Comparison of ENCODE assay signal across 8 cellular contexts in the genomic region with DNA sequence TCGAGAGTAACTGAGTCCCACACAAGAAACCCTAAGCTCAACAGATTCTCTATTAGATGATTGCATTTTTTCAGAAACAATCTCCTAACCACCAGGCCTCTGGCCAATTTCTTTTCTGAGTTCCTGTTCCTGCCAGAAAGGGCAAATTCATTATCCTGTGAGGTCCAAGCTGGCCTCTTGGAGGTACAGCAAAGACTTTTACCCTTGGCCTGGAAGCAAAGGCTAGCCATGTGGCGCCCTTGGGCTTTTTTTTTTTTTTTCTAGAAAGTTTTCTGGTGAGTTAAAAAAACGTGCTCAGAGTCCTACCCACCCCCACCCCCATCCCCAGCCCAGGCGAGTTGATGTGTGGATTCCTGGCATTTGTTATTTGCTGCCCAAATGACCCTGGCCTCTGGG. TPM values are rescaled to one million over a fixed set of nuclear protein-coding genes. Genes with fewer than 3 reads are reported as not detected.
A peak's percentile ranks its signal among the peaks of the same experiment; 100 is the strongest.
DNase-seq lines count a peak whose midpoint lies in the region; ATAC-seq and TF ChIP-seq lines count a peak whose summit lies in the region.

No MANE protein-coding gene starts in this region.

- no peaks in the 10 kb centered on the region for H3K79me2 ChIP-seq in PC-3 (ENCODE audit: low read length)

- H3K27me3 ChIP-seq in Caco-2 (replicated peaks; ENCODE audit: control insufficient read depth, insufficient read depth, low read length) (no peaks in the 10 kb centered on the region), HAP-1 (ENCODE audit: low read depth) (no peaks in the 10 kb centered on the region), PC-3 (ENCODE audit: low read length) (no peaks in the 10 kb centered on the region), stomach smooth muscle (ENCODE audit: control insufficient read depth in 1 of 2, insufficient read depth in 2 of 2, low read length in 2 of 2) (no peaks in the 10 kb centered on the region)

- H3K9me2 ChIP-seq in PC-3 (replicated peaks; ENCODE audit: low read length) = no peaks in the 10 kb centered on the region

- peak; percentile 52 for ATAC-seq in PC-3

- H3F3A ChIP-seq in PC-3 (ENCODE audit: low read length, unreplicated experiment) = no peaks in the 10 kb centered on the region

- TF ChIP-seq CTCF in Caco-2 (IDR thresholded peaks at IDR 0.05; ENCODE audit: insufficient read depth in 1 of 2, low read depth in 1 of 2, low read length in 1 of 2, severe bottlenecking in 1 of 2, unreplicated experiment in 1 of 2) (no peak), PC-3 (conservative IDR thresholded peaks at IDR 0.05; ENCODE audit: low read depth, low read length) (no peak)

- H3K4me3 ChIP-seq in Caco-2 (ENCODE audit: low read depth, low read length) (peak overlapping the region; percentile 10; the same call in 1 of the 2 replicates), HAP-1 (no peak overlapping the region), PC-3 (ENCODE audit: low read length) (no peak overlapping the region), stomach smooth muscle (ENCODE audit: low read length in 2 of 2) (peak overlapping the region in 1 of 2 donors; percentile 64)

- no peaks in the 10 kb centered on the region for H3K36me3 ChIP-seq in Caco-2 (ENCODE audit: control insufficient read depth, insufficient read depth, low read length)
- no peaks in the 10 kb centered on the region for H3K36me3 ChIP-seq in HAP-1 (replicated peaks)
- H3K36me3 ChIP-seq in PC-3 (ENCODE audit: low read depth, low read length) = no peaks in the 10 kb centered on the region
- H3K36me3 ChIP-seq in stomach smooth muscle (ENCODE audit: control insufficient read depth in 2 of 2, insufficient read depth in 2 of 2, low read length in 2 of 2) = no peaks in the 10 kb centered on the region

- peaks cover 15% of the 10 kb centered on the region for H3K36me3 Mint-ChIP-seq in Caco-2 (ENCODE audit: insufficient read depth, unreplicated experiment)

- H3K27ac ChIP-seq in PC-3 (ENCODE audit: low read length) (peak overlapping the region; percentile 99), stomach smooth muscle (ENCODE audit: low read length) (peak overlapping the region; percentile 95)

- peak overlapping the region; percentile 100 for H3K27ac Mint-ChIP-seq in Caco-2 (ENCODE audit: unreplicated experiment)

- CTCF ChIA-PET in Caco-2 (lab: Charles Lee) = interaction anchor here (0.6 to 2.1 kb wide), 8 partner anchors 8 to 74 kb away, joined by 3 to 9 read pairs (median 4); partner anchors contain the start of gene EEF1A1
- CTCF ChIA-PET in PC-3 (lab: Charles Lee) = interaction anchor here (0.6 to 1.0 kb wide), 4 partner anchors 21 to 212 kb away, joined by 3 to 4 read pairs (median 3); no protein-coding TSS in a partner anchor

- in situ Hi-C loops in HAP-1 (cut with MboI; ENCODE audit: low sequenced_read_pairs) = loop anchor here (10.0 kb wide), 1 partner anchor 55 kb away; the partner anchor contains the start of gene EEF1A1

- H3K4me3 Mint-ChIP-seq in Caco-2 (ENCODE audit: unreplicated experiment) = peak overlapping the region; percentile 94

- H3K9me3 ChIP-seq in Caco-2 (peaks cover 3% of the 10 kb centered on the region; the same call in 1 of the 2 replicates), HAP-1 (peaks cover 7% of the 10 kb centered on the region), PC-3 (ENCODE audit: low read length) (no peaks in the 10 kb centered on the region), stomach smooth muscle (ENCODE audit: control insufficient read depth in 2 of 2, low read length in 2 of 2) (no peaks in the 10 kb centered on the region)

- H3K9me3 Mint-ChIP-seq in Caco-2 (ENCODE audit: unreplicated experiment) = peaks cover 7% of the 10 kb centered on the region

- peak overlapping the region; percentile 70 for H3K4me2 ChIP-seq in PC-3 (ENCODE audit: low read length)

- H3K4me1 ChIP-seq in Caco-2 (peaks cover 27% of the 10 kb centered on the region), HAP-1 (peaks cover 62% of the 10 kb centered on the region), PC-3 (ENCODE audit: insufficient read depth, low read length) (peaks cover 29% of the 10 kb centered on the region), stomach smooth muscle (ENCODE audit: control insufficient read depth, insufficient read depth, low read length) (peaks cover 16% of the 10 kb centered on the region)

- BruUV-seq in Caco-2 (replicated peaks; lab: Mats Ljungman, UMichigan) (no TSS peak), PC-3 (replicated peaks; lab: Mats Ljungman, UMichigan) (no TSS peak)

- POLR2A ChIA-PET in Caco-2 (lab: Charles Lee) = interaction anchor here (1.0 to 3.3 kb wide), 5 partner anchors 13 to 67 kb away, joined by 9 to 38 read pairs (median 15); partner anchors contain the start of gene EEF1A1
- POLR2A ChIA-PET in PC-3 (lab: Charles Lee; ENCODE audit: unreplicated experiment) = interaction anchor here (0.6 to 2.1 kb wide), 8 partner anchors 18 to 94 kb away, joined by 3 to 51 read pairs (median 5); partner anchors contain the start of gene EEF1A1

- H2AFZ ChIP-seq in PC-3 (ENCODE audit: low read length) = no peak overlapping the region

- no peaks in the 10 kb centered on the region for H4K20me1 ChIP-seq in PC-3 (ENCODE audit: low read length)

- peak overlapping the region; percentile 83 for H3K9ac ChIP-seq in PC-3 (ENCODE audit: low read length)
- H3K9ac ChIP-seq in stomach smooth muscle (ENCODE audit: low read length in 2 of 2) = peak overlapping the region; percentile 59 to 81

- no peaks in the 10 kb centered on the region for H3K27me3 Mint-ChIP-seq in Caco-2 (ENCODE audit: insufficient read depth, unreplicated experiment)

- intact Hi-C loops in Caco-2 (cut with micrococcal nuclease; ENCODE audit: unreplicated experiment) (loop anchor here (1.0 to 2.0 kb wide), 5 partner anchors 13 to 75 kb away; partner anchors contain the start of gene EEF1A1), PC-3 (cut with micrococcal nuclease) (loop anchor here (1.0 to 2.0 kb wide), 3 partner anchors 31 to 73 kb away; partner anchors contain the start of genes EEF1A1 and SLC17A5), posterior cingulate gyrus (cut with DNase I) (loop anchor here (1.0 kb wide), 1 partner anchor 59 kb away; the partner anchor contains the start of gene EEF1A1)

- H3K4me1 Mint-ChIP-seq in Caco-2 (ENCODE audit: low read depth, unreplicated experiment) = peaks cover 16% of the 10 kb centered on the region

- DNase-seq in Caco-2 = peak; percentile 65 to 77
- DNase-seq in HAP-1 (ENCODE audit: low spot score in 2 of 2) = peak; percentile 55 to 61
- DNase-seq in PC-3 = peak; percentile 78
- peak; percentile 70 for DNase-seq in cerebellar cortex (ENCODE audit: low spot score)
- DNase-seq in left kidney (ENCODE audit: low read depth, low spot score) = peak; percentile 61
- DNase-seq in DMS79 (lab: John Stamatoyannopoulos, UW) = no peak
- DNase-seq in posterior cingulate gyrus = no peak

RNA-seq across cellular contexts. Expression of gene EEF1A1, which starts 59.0 kb away (rescaled TPM):
- total RNA-seq in Caco-2 (2022) (9,246 and 9,491 TPM in 2 replicates), PC-3 (2014; rRNA removed) (5,206 and 6,057 TPM in 2 replicates)

Comparison
In these comparisons a context has a peak if more than half of its experiments do, and no peak if none do; other contexts are left out.
1. DNase-seq: peak in Caco-2 (2 of 2), HAP-1 (2 of 2), PC-3 (single experiment), cerebellar cortex (single experiment) and left kidney (single experiment); none in DMS79 (single experiment) and posterior cingulate gyrus (0 of 10).